ENCODE assay signal across 31 cellular contexts in the genomic region with DNA sequence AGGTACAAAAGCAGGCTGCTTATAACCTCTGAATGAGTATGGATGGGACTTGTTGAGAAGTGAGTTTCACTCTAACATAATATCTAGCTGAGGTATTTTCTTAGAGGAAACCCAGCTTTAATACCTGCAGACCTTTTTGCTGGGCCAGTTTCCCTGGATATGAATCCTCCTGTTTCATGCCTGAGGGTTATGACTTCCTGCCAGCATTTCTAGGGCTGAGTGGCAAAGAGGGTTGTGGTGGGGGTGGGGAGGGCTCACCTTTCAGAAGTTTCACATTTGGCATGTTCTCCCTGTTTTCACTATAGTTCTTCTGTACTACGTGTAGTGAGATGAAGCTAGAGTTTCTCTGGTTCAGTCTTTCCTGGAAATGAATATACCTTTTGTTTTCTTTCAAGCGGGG.
A peak's percentile ranks its signal among the peaks of the same experiment; 100 is the strongest.
DNase-seq lines count a peak whose midpoint lies in the region; ATAC-seq, FAIRE-seq and TF ChIP-seq lines count a peak whose summit lies in the region.
"Had no signal": no experiment of that assay in that cellular context is flagged by ENCODE, and none has a peak within 500 bp of the region (broad histone marks: within the 10 kb centered on the region; RNA-seq: fewer than 3 reads in every experiment).

No MANE protein-coding gene starts in this region.

- no peaks in the 10 kb centered on the region for H3K9me2 ChIP-seq in HCT116 (ENCODE audit: insufficient read depth)

- no peak overlapping the region for H2BK15ac ChIP-seq in neuronal stem cell (ENCODE audit: low read length)

- H2BK120ac ChIP-seq in neuronal stem cell (ENCODE audit: low read depth, low read length): no peak overlapping the region

- no peak overlapping the region for H3K4me3 ChIP-seq in HCT116 (replicated peaks in 1 of 2; ENCODE audit: low read depth in 1 of 2, low read length in 2 of 2)
- H3K4me3 ChIP-seq in bronchial epithelial cell (ENCODE audit: low read depth, low read length): no peak overlapping the region
- H3K4me3 ChIP-seq in neuronal stem cell (ENCODE audit: low read length in 2 of 2): no peak overlapping the region
- H3K4me3 ChIP-seq in gastroesophageal sphincter: no peak overlapping the region
- H3K4me3 ChIP-seq: GM23248, K562, MG63, psoas muscle, sigmoid colon, stomach had no signal

- DNase-seq in HCT116 (ENCODE audit: low read depth, low spot score): no peak
- DNase-seq in NCI-H69 (lab: John Stamatoyannopoulos, UW): peak; percentile 14
- DNase-seq in bronchial epithelial cell (ENCODE audit: low read depth): peak; percentile 72
- no peak for DNase-seq in neuronal stem cell (ENCODE audit: low spot score)
- no peak for DNase-seq in NCI-H2081 (lab: John Stamatoyannopoulos, UW)
- DNase-seq in cerebellum (ENCODE audit: low spot score): no peak
- DNase-seq: activated CD4-positive, CD25-positive, alpha-beta regulatory T cell treated with anti-CD3 and anti-CD28 coated beads, Interleukin-2, amount 50 U/mL, for 72 hours; activated CD8-positive, alpha-beta T cell treated with anti-CD3 and anti-CD28 coated beads, Interleukin-2, amount 10 ng/mL, durations not matched to agents 7 days and 5 days; activated naive CD4-positive, alpha-beta T cell treated with anti-CD3 and anti-CD28 coated beads, Interleukin-2, amount 50 U/mL, for 16 hours; BE2C; CD8-positive, alpha-beta T cell; effector CD4-positive, alpha-beta T cell; GM23248; MG63; naive thymus-derived CD4-positive, alpha-beta T cell; NCI-H1105; NCI-H187; NCI-H345; nucleus accumbens; psoas muscle; sigmoid colon; stimulated activated CD4-positive, alpha-beta T cell treated with anti-CD3 and anti-CD28 coated beads, Interleukin-12 subunit alpha, Interleukin-12 subunit beta, amount 100 ng/mL, for 4 hours; stimulated activated CD4-positive, alpha-beta T cell treated with anti-CD3 and anti-CD28 coated beads, Interleukin-2, amount 100 ng/mL, for 48 hours; stomach had no signal

- H3K4ac ChIP-seq in neuronal stem cell (ENCODE audit: low read length): no peak overlapping the region

- no peak overlapping the region for H3K23ac ChIP-seq in neuronal stem cell (ENCODE audit: low read depth, low read length, poor library complexity)

- TF ChIP-seq POLR2A in HCT116 (IDR thresholded peaks at IDR 0.05; ENCODE audit: borderline replicate concordance, extremely low read depth, insufficient read depth, insufficient read length) (no peak), gastroesophageal sphincter (IDR thresholded peaks at IDR 0.05) (no peak)

- no peaks in the 10 kb centered on the region for H4K20me1 ChIP-seq in HCT116 (ENCODE audit: insufficient read depth)

- H4K8ac ChIP-seq in neuronal stem cell (ENCODE audit: low read depth, low read length): no peak overlapping the region

- H3K18ac ChIP-seq in neuronal stem cell (ENCODE audit: low read length): no peak overlapping the region

- H2AFZ ChIP-seq in HCT116 (ENCODE audit: low read depth, low read length, poor library complexity, severe bottlenecking) (peak overlapping the region; percentile 48), neuronal stem cell (ENCODE audit: low read length) (peak overlapping the region; percentile 45)
- H2AFZ ChIP-seq: GM23248 had no signal

- H3K79me1 ChIP-seq in neuronal stem cell (ENCODE audit: low read depth, low read length): no peaks in the 10 kb centered on the region

- FAIRE-seq in bronchial epithelial cell (lab: Jason Lieb, UNC): no peak
- FAIRE-seq: GM18507, GM19239, K562, TTC549 had no signal

- no peak overlapping the region for H2BK12ac ChIP-seq in neuronal stem cell (ENCODE audit: low read length)

- intact Hi-C loops in HCT116 (cut with micrococcal nuclease): no loop called here

- no peak overlapping the region for H3K14ac ChIP-seq in neuronal stem cell (ENCODE audit: low read length)

- H3K27me3 ChIP-seq in HCT116 (ENCODE audit: insufficient read depth, low read length) (no peaks in the 10 kb centered on the region), bronchial epithelial cell (ENCODE audit: control insufficient read depth, insufficient read depth, low read length) (no peaks in the 10 kb centered on the region), neuronal stem cell (ENCODE audit: control insufficient read depth in 3 of 3, insufficient read depth in 3 of 3, low read depth in 1 of 3, low read length in 3 of 3) (no peaks in the 10 kb centered on the region), gastroesophageal sphincter (no peaks in the 10 kb centered on the region)
- H3K27me3 ChIP-seq: stomach had no signal

- TF ChIP-seq RAD21 in HCT116 (IDR thresholded peaks at IDR 0.05; ENCODE audit: low read depth): no peak

- H2AK5ac ChIP-seq in neuronal stem cell (ENCODE audit: low read depth, low read length): no peak overlapping the region

- H3K27ac ChIP-seq in HCT116 (ENCODE audit: low read depth, low read length) (no peak overlapping the region), neuronal stem cell (replicated peaks; ENCODE audit: low read length) (no peak overlapping the region), gastroesophageal sphincter (no peak overlapping the region)
- H3K27ac ChIP-seq: epithelial cell of prostate, GM23248, psoas muscle, sigmoid colon, stomach had no signal

- TF ChIP-seq CTCF in HCT116 (IDR thresholded peaks at IDR 0.05 in 2 of 3, conservative IDR thresholded peaks at IDR 0.05 in 1 of 3; ENCODE audit: borderline replicate concordance in 1 of 3, insufficient read depth in 1 of 3, low read depth in 2 of 3, low read length in 2 of 3) (no peak), bronchial epithelial cell (IDR thresholded peaks at IDR 0.05; ENCODE audit: insufficient read depth, low read length, severe bottlenecking) (no peak), gastroesophageal sphincter (IDR thresholded peaks at IDR 0.05) (no peak)

- CTCF ChIA-PET in HCT116 (lab: Charles Lee): no interaction called here

- POLR2A ChIA-PET in HCT116 (lab: Charles Lee): no interaction called here

- H3K4me2 ChIP-seq in HCT116 (ENCODE audit: low read length): peak overlapping the region; percentile 1; the same call in 1 of the 2 replicates
- no peak overlapping the region for H3K4me2 ChIP-seq in neuronal stem cell (ENCODE audit: insufficient read depth, low read length, poor library complexity, severe bottlenecking)

- WGBS in neuronal stem cell (ENCODE audit: extremely low coverage in 2 of 2, insufficient read length in 2 of 2, insufficient replicate concordance in 1 of 2), 2 donors: no CpG with 5 or more reads among the region's 2 CpGs
- 89 to 90% methylated on average over 2 of the region's 2 CpGs for WGBS in gastroesophageal sphincter (ENCODE audit: low coverage in 1 of 2), 2 donors

- RAD21 ChIA-PET in HCT116 (lab: Charles Lee; ENCODE audit: low non-redundant PET in 1 of 2, low total read pairs in 2 of 2, uncharacterized antibody in 2 of 2, unreplicated experiment in 2 of 2): no interaction called here

- H4K91ac ChIP-seq in neuronal stem cell (ENCODE audit: low read depth, low read length, poor library complexity): no peak overlapping the region

- TF ChIP-seq EP300 in gastroesophageal sphincter (IDR thresholded peaks at IDR 0.05): no peak

- H3K9me3 ChIP-seq in HCT116 (ENCODE audit: control insufficient read depth in 1 of 2, insufficient read depth in 1 of 2, low read depth in 1 of 2, low read length in 2 of 2) (no peaks in the 10 kb centered on the region), neuronal stem cell (replicated peaks in 1 of 2; ENCODE audit: control insufficient read depth in 2 of 2, insufficient read depth in 1 of 2, low read depth in 1 of 2, low read length in 2 of 2) (no peaks in the 10 kb centered on the region), gastroesophageal sphincter (peaks cover 0 to 3% (median 0%) of the 10 kb centered on the region in 3 donors)
- H3K9me3 ChIP-seq: BE2C, MG63, psoas muscle had no signal

- H2BK5ac ChIP-seq in neuronal stem cell (ENCODE audit: low read length): no peak overlapping the region

- no peaks in the 10 kb centered on the region for H3K79me2 ChIP-seq in HCT116 (ENCODE audit: insufficient read depth, low read length)

- H3K9ac ChIP-seq in HCT116 (ENCODE audit: low read length) (no peak overlapping the region), neuronal stem cell (ENCODE audit: low read depth, low read length, poor library complexity) (no peak overlapping the region)
- H3K9ac ChIP-seq: GM23248 had no signal

- H3K36me3 ChIP-seq in HCT116 (ENCODE audit: control insufficient read depth in 1 of 2, insufficient read depth in 2 of 2, low read length in 2 of 2): no peaks in the 10 kb centered on the region
- no peaks in the 10 kb centered on the region for H3K36me3 ChIP-seq in bronchial epithelial cell (ENCODE audit: control insufficient read depth, insufficient read depth, low read length)
- H3K36me3 ChIP-seq in neuronal stem cell (replicated peaks in 1 of 2; ENCODE audit: control insufficient read depth in 2 of 2, insufficient read depth in 2 of 2, low read length in 2 of 2): no peaks in the 10 kb centered on the region
- no peaks in the 10 kb centered on the region for H3K36me3 ChIP-seq in gastroesophageal sphincter
- H3K36me3 ChIP-seq: BE2C, MG63, sigmoid colon, stomach had no signal

- no TSS peak for BruUV-seq in HCT116 (replicated peaks; lab: Mats Ljungman, UMichigan)

- H3K4me1 ChIP-seq in HCT116 (ENCODE audit: control insufficient read depth in 1 of 2, insufficient read depth in 2 of 2, low read length in 2 of 2): peaks cover 0 to 8% of the 10 kb centered on the region in 2 experiments; a peak in 1 of 4 replicates
- H3K4me1 ChIP-seq in neuronal stem cell (ENCODE audit: control insufficient read depth in 2 of 2, insufficient read depth in 1 of 2, low read depth in 1 of 2, low read length in 2 of 2): no peaks in the 10 kb centered on the region
- H3K4me1 ChIP-seq in gastroesophageal sphincter: no peaks in the 10 kb centered on the region
- H3K4me1 ChIP-seq: BE2C, psoas muscle, sigmoid colon had no signal

- no peak for ATAC-seq in HCT116
- ATAC-seq in gastroesophageal sphincter: no peak
- ATAC-seq: activated CD8-positive, alpha-beta T cell treated with anti-CD3 and anti-CD28 coated beads, Interleukin-2, amount 10 ng/mL, durations not matched to agents 7 days and 5 days; activated T-helper 17 cell treated with anti-CD3 and anti-CD28 coated beads, Interleukin-2, amount 50 U/mL, for 72 hours; CD8-positive, alpha-beta T cell; K562; naive thymus-derived CD4-positive, alpha-beta T cell had no signal

TF ChIP-seq in HCT116, 20 proteins besides CTCF, POLR2A, EP300 and RAD21 (continues in another document):
- TF ChIP-seq FOSL1 (IDR thresholded peaks at IDR 0.05; ENCODE audit: low read depth): no peak
- TF ChIP-seq SRF (IDR thresholded peaks at IDR 0.05; ENCODE audit: low read depth): no peak
- TF ChIP-seq ELF1 (IDR thresholded peaks at IDR 0.05; ENCODE audit: borderline replicate concordance, low read depth): no peak
- no peak for TF ChIP-seq CEBPB (IDR thresholded peaks at IDR 0.05; ENCODE audit: low read depth)
- TF ChIP-seq SIN3A (IDR thresholded peaks at IDR 0.05; ENCODE audit: low read depth): no peak
- TF ChIP-seq ZNF274 (IDR thresholded peaks at IDR 0.05; ENCODE audit: low read depth, low read length): no peak
- TF ChIP-seq SP1 (IDR thresholded peaks at IDR 0.05; ENCODE audit: low read depth): no peak
- TF ChIP-seq POLR2AphosphoS5 (IDR thresholded peaks at IDR 0.05; ENCODE audit: low read depth, low read length): no peak

Comparison
In these comparisons a context has a peak if more than half of its experiments do, and no peak if none do; other contexts are left out.
1. DNase-seq: peak in NCI-H69 (single experiment) and bronchial epithelial cell (single experiment); none in HCT116 (single experiment), neuronal stem cell (single experiment), NCI-H2081 (0 of 2) and cerebellum (single experiment).